15 cellular contexts compared by ENCODE assay signal in the genomic region with DNA sequence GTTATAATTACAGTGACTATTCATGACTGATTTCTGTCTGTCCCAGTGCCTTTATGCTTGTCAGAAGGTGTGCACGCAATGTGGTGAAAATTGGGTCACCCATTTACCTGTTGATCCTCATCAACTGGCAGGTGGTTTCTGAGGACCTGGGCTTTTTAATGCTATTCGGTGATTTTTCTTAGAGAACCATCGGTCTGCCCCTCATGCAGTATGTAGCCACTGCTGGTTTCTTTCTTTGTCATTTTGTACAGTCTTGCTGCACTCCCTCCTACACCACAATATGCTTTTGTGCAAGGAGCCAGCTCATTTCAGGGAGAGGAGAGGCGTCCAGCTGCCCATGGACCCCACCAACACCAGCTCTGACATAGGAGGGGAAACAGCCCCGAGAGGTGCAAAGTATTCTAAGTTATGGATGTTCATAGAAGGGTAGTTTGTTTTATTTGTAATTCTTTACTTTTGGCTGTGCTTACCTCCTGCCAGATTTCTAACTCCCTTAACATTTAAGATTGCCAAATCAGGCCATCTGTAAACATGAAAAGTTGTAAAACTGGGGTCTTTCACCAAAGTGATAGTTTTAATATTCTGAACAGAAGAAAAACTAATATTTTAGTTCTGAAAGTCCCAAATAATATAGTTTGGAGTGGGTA.
DNase-seq lines count a peak whose midpoint lies in the region; ATAC-seq and TF ChIP-seq lines count a peak whose summit lies in the region.
"Had no signal": no experiment of that assay in that cellular context is flagged by ENCODE, and none has a peak within 500 bp of the region (broad histone marks: within the 10 kb centered on the region; RNA-seq: fewer than 3 reads in every experiment).

No MANE protein-coding gene starts in this region.

- DNase-seq in Right ventricle myocardium inferior (ENCODE audit: missing footprints) (no peak), left cardiac atrium (no peak), GM12865 (ENCODE audit: low read depth) (peak; percentile 61), NCI-H1436 (lab: John Stamatoyannopoulos, UW) (no peak), testis (no peak)
- DNase-seq: AML-193; Caco-2; CD4-positive, alpha-beta T cell; H9 had no signal

- no peaks in the 10 kb centered on the region for H3K36me3 ChIP-seq in testis (ENCODE audit: low read depth, missing control alignments)

- H3K9me3 Mint-ChIP-seq in brain, result peaks cover 9 to 20% (median 17%) of the 10 kb centered on the region in 5 experiments
- H3K9me3 Mint-ChIP-seq in nephron, result peaks cover 12% of the 10 kb centered on the region
- H3K9me3 Mint-ChIP-seq: H9 had no signal

- peaks cover 3% of the 10 kb centered on the region for H3K27me3 Mint-ChIP-seq in brain
- H3K27me3 Mint-ChIP-seq in nephron (ENCODE audit: low read depth), result no peaks in the 10 kb centered on the region

- ATAC-seq in Right ventricle myocardium inferior (peak; percentile 57), left cardiac atrium (no peak)
- ATAC-seq in activated CD4-positive, CD25-positive, alpha-beta regulatory T cell treated with anti-CD3 and anti-CD28 coated beads, Interleukin-2, amount 50 U/mL, for 24 hours, result no peak
- ATAC-seq: A549 had no signal

- no peaks in the 10 kb centered on the region for H3K4me1 Mint-ChIP-seq in brain
- peaks cover 4% of the 10 kb centered on the region for H3K4me1 Mint-ChIP-seq in nephron

- WGBS in testis, 2 donors, result 75 to 86% methylated on average over 5 of the region's 5 CpGs

- no peak for TF ChIP-seq CTCF in GM12865 (IDR thresholded peaks at IDR 0.05; ENCODE audit: insufficient read depth, low read depth, low read length, missing control alignments)
- TF ChIP-seq CTCF in brain (conservative IDR thresholded peaks at IDR 0.05), result no peak
- TF ChIP-seq CTCF in nephron (IDR thresholded peaks at IDR 0.05; ENCODE audit: unreplicated experiment in 3 of 3), result no peak
- no peak for TF ChIP-seq CTCF in testis (IDR thresholded peaks at IDR 0.05)

- peak overlapping the region in 3 of 5 experiments; percentile 49 to 75 (median 74) for H3K27ac Mint-ChIP-seq in brain
- peak overlapping the region; percentile 50 to 65 (median 51) for H3K27ac Mint-ChIP-seq in nephron
- H3K27ac Mint-ChIP-seq: CD4-positive, alpha-beta T cell; H9 had no signal

- no peak overlapping the region for H3K4me3 Mint-ChIP-seq in brain
- no peak overlapping the region for H3K4me3 Mint-ChIP-seq in nephron
- H3K4me3 Mint-ChIP-seq: CD4-positive, alpha-beta T cell; H9 had no signal

- no peaks in the 10 kb centered on the region for H3K9me3 ChIP-seq in testis
- H3K9me3 ChIP-seq: A549, Caco-2 had no signal

- peaks cover under 1% of the 10 kb centered on the region for H3K36me3 Mint-ChIP-seq in brain
- H3K36me3 Mint-ChIP-seq in nephron (ENCODE audit: low read depth), result no peaks in the 10 kb centered on the region

- intact Hi-C loops in Right ventricle myocardium inferior (cut with DNase I) (no loop called here), left cardiac atrium (cut with DNase I) (no loop called here), testis (cut with DNase I; ENCODE audit: low total_unique reads) (no loop called here)

- H3K27me3 ChIP-seq in testis, result no peaks in the 10 kb centered on the region

- no peaks in the 10 kb centered on the region for H3K4me1 ChIP-seq in testis
- H3K4me1 ChIP-seq: A549, Caco-2 had no signal

- H3K4me3 ChIP-seq in GM12865 (ENCODE audit: low read depth, low read length) (no peak overlapping the region), testis (no peak overlapping the region)
- H3K4me3 ChIP-seq: A549 had no signal

- no peak overlapping the region for H3K27ac ChIP-seq in testis
- H3K27ac ChIP-seq: 22Rv1, A549, C4-2B had no signal

- no peak for TF ChIP-seq POLR2A in testis (IDR thresholded peaks at IDR 0.05)
